In genomic region chr1:39317111-39317510, GRCh38 we compare ENCODE assay signal across 9 cellular contexts.
"Had no signal": no experiment of that assay in that cellular context is flagged by ENCODE, and none has a peak within 500 bp of the region (broad histone marks: within the 10 kb centered on the region; RNA-seq: fewer than 3 reads in every experiment).

No MANE protein-coding gene starts in this region.

- FAIRE-seq: endometrium, islet of Langerhans had no signal

- H3K9me3 ChIP-seq: left lung had no signal

- H3K4me1 ChIP-seq: foreskin keratinocyte, left lung had no signal

- H3K4me3 ChIP-seq: left lung, skin epidermis had no signal

- H3K27ac ChIP-seq: foreskin keratinocyte had no signal

- DNase-seq: activated naive CD4-positive, alpha-beta T cell treated with Interleukin-2 at 50 U/mL for 16 hours; amniotic stem cell; foreskin keratinocyte; left lung; SIG-M5; T-helper 2 cell had no signal

- H3K27me3 ChIP-seq: foreskin keratinocyte, left lung had no signal
